ENCODE assay signal across 8 cellular contexts in genomic region chr11:74417860-74418508, GRCh38. TPM values are rescaled to one million over a fixed set of nuclear protein-coding genes. Genes with fewer than 3 reads are reported as not detected.
DNase-seq lines count a peak whose midpoint lies in the region; ATAC-seq and TF ChIP-seq lines count a peak whose summit lies in the region.

No MANE protein-coding gene starts in this region.

- ATAC-seq in activated naive CD4-positive, alpha-beta T cell treated with anti-CD3 and anti-CD28 coated beads, Interleukin-2, amount 50 U/mL, for 72 hours: peak; percentile 12 to 46
- peak; percentile 20 for ATAC-seq in activated naive CD8-positive, alpha-beta T cell treated with anti-CD3 and anti-CD28 coated beads, Interleukin-2, amount 50 U/mL, for 24 hours
- peak; percentile 61 for ATAC-seq in upper lobe of right lung

- peak overlapping the region; percentile 21 to 89 for H3K27ac Mint-ChIP-seq in activated naive CD4-positive, alpha-beta T cell treated with anti-CD3 and anti-CD28 coated beads, Interleukin-2, amount 50 U/mL, for 72 hours
- peak overlapping the region; percentile 93 for H3K27ac Mint-ChIP-seq in activated naive CD8-positive, alpha-beta T cell treated with anti-CD3 and anti-CD28 coated beads, Interleukin-2, amount 50 U/mL, for 24 hours

- WGBS in liver: 93% methylated on average over 4 of the region's 4 CpGs

- H3K4me3 ChIP-seq in liver (ENCODE audit: low read depth in 1 of 3, low read length in 3 of 3) (no peak overlapping the region), upper lobe of right lung (no peak overlapping the region)

- no peak overlapping the region for H3K4me3 Mint-ChIP-seq in activated naive CD8-positive, alpha-beta T cell treated with anti-CD3 and anti-CD28 coated beads, Interleukin-2, amount 50 U/mL, for 24 hours

- H3K4me1 Mint-ChIP-seq in activated naive CD8-positive, alpha-beta T cell treated with anti-CD3 and anti-CD28 coated beads, Interleukin-2, amount 50 U/mL, for 24 hours: peaks cover 31% of the 10 kb centered on the region

- H3K4me1 ChIP-seq in liver (ENCODE audit: control insufficient read depth in 4 of 4, insufficient read depth in 4 of 4, low read length in 3 of 4) (no peaks in the 10 kb centered on the region), upper lobe of right lung (peaks cover 4% of the 10 kb centered on the region)

- H3K9ac ChIP-seq in liver (ENCODE audit: low read depth in 1 of 2, low read length in 2 of 2): no peak overlapping the region

- intact Hi-C loops in upper lobe of right lung (cut with DNase I): no loop called here

- no peaks in the 10 kb centered on the region for H3K36me3 ChIP-seq in liver (ENCODE audit: control insufficient read depth in 4 of 4, insufficient read depth in 3 of 4, low read depth in 1 of 4, low read length in 3 of 4)
- no peaks in the 10 kb centered on the region for H3K36me3 ChIP-seq in upper lobe of right lung

- H3K36me3 Mint-ChIP-seq in activated naive CD4-positive, alpha-beta T cell treated with anti-CD3 and anti-CD28 coated beads, Interleukin-2, amount 50 U/mL, for 72 hours: no peaks in the 10 kb centered on the region
- no peaks in the 10 kb centered on the region for H3K36me3 Mint-ChIP-seq in activated naive CD8-positive, alpha-beta T cell treated with anti-CD3 and anti-CD28 coated beads, Interleukin-2, amount 50 U/mL, for 24 hours (ENCODE audit: low read depth)

- H3K27me3 ChIP-seq in liver (ENCODE audit: control insufficient read depth in 4 of 4, insufficient read depth in 4 of 4, low read length in 3 of 4) (no peaks in the 10 kb centered on the region), upper lobe of right lung (no peaks in the 10 kb centered on the region)

- no peaks in the 10 kb centered on the region for H3K27me3 Mint-ChIP-seq in activated naive CD8-positive, alpha-beta T cell treated with anti-CD3 and anti-CD28 coated beads, Interleukin-2, amount 50 U/mL, for 24 hours

- peak in 1 of 2 donors; percentile 20 for DNase-seq in activated naive CD4-positive, alpha-beta T cell treated with anti-CD3 and anti-CD28 coated beads, Interleukin-2, amount 50 U/mL, for 72 hours (ENCODE audit: low spot score in 2 of 2)
- no peak for DNase-seq in activated naive CD4-positive, alpha-beta T cell treated with Interleukin-2 at 50 U/mL for 16 hours
- peak; percentile 12 for DNase-seq in activated naive CD8-positive, alpha-beta T cell treated with anti-CD3 and anti-CD28 coated beads, Interleukin-2, amount 50 U/mL, for 24 hours
- no peak for DNase-seq in upper lobe of right lung
- DNase-seq in retina: no peak
- no peak for DNase-seq in NCI-H2171 treated with DMSO at 0.1 percent for 48 hours (lab: John Stamatoyannopoulos, UW)
- no peak for DNase-seq in NCI-H2029 (lab: John Stamatoyannopoulos, UW)

- H3K27ac ChIP-seq in liver (ENCODE audit: low read depth in 1 of 2, low read length in 2 of 2): no peak overlapping the region
- H3K27ac ChIP-seq in upper lobe of right lung: no peak overlapping the region

- TF ChIP-seq CTCF in liver (IDR thresholded peaks at IDR 0.05; ENCODE audit: low read depth, low read length, missing input control): no peak
- TF ChIP-seq CTCF in upper lobe of right lung (IDR thresholded peaks at IDR 0.05): no peak

- no peaks in the 10 kb centered on the region for H3K9me3 ChIP-seq in liver (ENCODE audit: control insufficient read depth in 4 of 4, low read length in 3 of 4)
- H3K9me3 ChIP-seq in upper lobe of right lung: no peaks in the 10 kb centered on the region

- TF ChIP-seq RAD21 in liver (IDR thresholded peaks at IDR 0.05): no peak

- no peaks in the 10 kb centered on the region for H3K9me3 Mint-ChIP-seq in activated naive CD4-positive, alpha-beta T cell treated with anti-CD3 and anti-CD28 coated beads, Interleukin-2, amount 50 U/mL, for 72 hours
- no peaks in the 10 kb centered on the region for H3K9me3 Mint-ChIP-seq in activated naive CD8-positive, alpha-beta T cell treated with anti-CD3 and anti-CD28 coated beads, Interleukin-2, amount 50 U/mL, for 24 hours

TF ChIP-seq in liver, 16 proteins besides CTCF, POLR2A, EP300 and RAD21:
- TF ChIP-seq HNF4A (conservative IDR thresholded peaks at IDR 0.05) (no peak), REST (IDR thresholded peaks at IDR 0.05) (peak; percentile 88)
TF ChIP-seq in liver: peak in this region for 1.

RNA-seq across cellular contexts. Expression of gene PGM2L1, which starts 19.8 kb away (rescaled TPM):
- total RNA-seq in activated naive CD4-positive, alpha-beta T cell treated with anti-CD3 and anti-CD28 coated beads, Interleukin-2, amount 50 U/mL, for 72 hours: 10 to 100 TPM; 10.8 to 20.8 TPM
- 1 to 10 TPM; 1.3 to 8.2 TPM for total RNA-seq in liver
- 1 to 10 TPM in 1 of 2 donors, under 1 TPM in 1; 0.33 to 1.0 TPM for polyA plus RNA-seq in liver
- 5.1 TPM for total RNA-seq in upper lobe of right lung

RNA-seq across cellular contexts. Expression of gene KCNE3, which starts 49.4 kb away (rescaled TPM):
- total RNA-seq in activated naive CD4-positive, alpha-beta T cell treated with anti-CD3 and anti-CD28 coated beads, Interleukin-2, amount 50 U/mL, for 72 hours: not detected
- total RNA-seq in liver (10 to 100 TPM in 1 of 2 donors, 1 to 10 TPM in 1; 5.4 to 22.9 TPM), upper lobe of right lung (20.9 TPM)
- 1 to 10 TPM; 1.4 to 2.2 TPM for polyA plus RNA-seq in liver

Comparison
In these comparisons a context has a peak if more than half of its experiments do, and no peak if none do; other contexts are left out.
1. RNA of gene KCNE3, which starts 49.4 kb away (total RNA-seq): 5.4 to 22.9 TPM in liver and 20.9 TPM in upper lobe of right lung (single experiment); not detected in activated naive CD4-positive, alpha-beta T cell treated with anti-CD3 and anti-CD28 coated beads, Interleukin-2, amount 50 U/mL, for 72 hours; every median in the first group is over 4 times any median in the second.
2. Peak in every context shown above with its lines, with median percentiles within 50 percentile points of each other: ATAC-seq.